ENCODE assay signal across 8 cellular contexts in genomic region chr12:109573914-109574244, GRCh38. TPM values are rescaled to one million over a fixed set of nuclear protein-coding genes. Genes with fewer than 3 reads are reported as not detected.
DNase-seq lines count a peak whose midpoint lies in the region; ATAC-seq and TF ChIP-seq lines count a peak whose summit lies in the region.

No MANE protein-coding gene starts in this region.

- H3K4me3 ChIP-seq in NB4 (ENCODE audit: low read depth, low read length) = peak overlapping the region; percentile 94
- peak overlapping the region; percentile 66 to 90 (median 84) for H3K4me3 ChIP-seq in esophagus muscularis mucosa
- peak overlapping the region; percentile 86 for H3K4me3 ChIP-seq in skeletal muscle cell (ENCODE audit: low read depth, low read length)

- peaks cover 19 to 33% (median 23%) of the 10 kb centered on the region in 4 donors for H3K4me1 ChIP-seq in esophagus muscularis mucosa

- no peak for TF ChIP-seq CTCF in NB4 (IDR thresholded peaks at IDR 0.05; ENCODE audit: low read depth, low read length)
- TF ChIP-seq CTCF in esophagus muscularis mucosa (IDR thresholded peaks at IDR 0.05) = no peak

- 0% methylated on average over 8 of the region's 13 CpGs for WGBS in esophagus muscularis mucosa

- H3K36me3 ChIP-seq in esophagus muscularis mucosa = peaks cover 7 to 70% (median 40%) of the 10 kb centered on the region in 4 donors

- DNase-seq in NB4 (ENCODE audit: low read depth) (no peak), esophagus muscularis mucosa (ENCODE audit: extremely low spot score) (no peak), skeletal muscle cell (ENCODE audit: low read depth) (no peak), NCI-H69 (lab: John Stamatoyannopoulos, UW) (no peak), NCI-H510A treated with DMSO at 0.1 percent for 48 hours (lab: John Stamatoyannopoulos, UW) (no peak)

- H3K27ac ChIP-seq in esophagus muscularis mucosa (replicated peaks in 1 of 4) = peak overlapping the region; percentile 56 to 89 (median 83)

- H3K27me3 ChIP-seq in esophagus muscularis mucosa = no peaks in the 10 kb centered on the region

- no peak for TF ChIP-seq EP300 in esophagus muscularis mucosa (IDR thresholded peaks at IDR 0.05)

- H3K9me3 ChIP-seq in esophagus muscularis mucosa = no peaks in the 10 kb centered on the region

- TF ChIP-seq POLR2A in NB4 (IDR thresholded peaks at IDR 0.05; ENCODE audit: extremely low read depth, insufficient read length) (no peak), esophagus muscularis mucosa (IDR thresholded peaks at IDR 0.05; ENCODE audit: low read depth) (no peak)

- ATAC-seq in GM19372 (IDR thresholded peaks at IDR 0.05; ENCODE audit: low read depth, unreplicated experiment) = peak; percentile 1
- ATAC-seq in HG03108 (IDR thresholded peaks at IDR 0.05; ENCODE audit: unreplicated experiment) = no peak
- ATAC-seq in HG03039 (IDR thresholded peaks at IDR 0.05; ENCODE audit: unreplicated experiment) = no peak

- intact Hi-C loops in esophagus muscularis mucosa (cut with DNase I) = no loop called here

RNA-seq across cellular contexts. Expression of gene MVK, which starts 0.3 kb away (rescaled TPM):
- 10 to 100 TPM in 3 of 4 donors, 1 to 10 TPM in 1; 6.2 to 18.7 (median 12.2) TPM for total RNA-seq in esophagus muscularis mucosa

RNA-seq across cellular contexts. Expression of gene MMAB, which starts 0.6 kb away (rescaled TPM):
- total RNA-seq in esophagus muscularis mucosa = 10 to 100 TPM; 20.0 to 25.3 (median 21.0) TPM
